In genomic region chr11:102144357-102145342, GRCh38 we compare ENCODE assay signal across 14 cellular contexts. TPM values are rescaled to one million over a fixed set of nuclear protein-coding genes. Genes with fewer than 3 reads are reported as not detected.
DNase-seq lines count a peak whose midpoint lies in the region; ATAC-seq and TF ChIP-seq lines count a peak whose summit lies in the region.
"Had no signal": no experiment of that assay in that cellular context is flagged by ENCODE, and none has a peak within 500 bp of the region (broad histone marks: within the 10 kb centered on the region; RNA-seq: fewer than 3 reads in every experiment).

No MANE protein-coding gene starts in this region.

- peak overlapping the region in 2 of 3 experiments; percentile 16 to 21 for H3K4me3 Mint-ChIP-seq in nephron
- H3K4me3 Mint-ChIP-seq: stimulated activated naive CD8-positive, alpha-beta T cell treated with anti-CD3 and anti-CD28 coated beads, Interleukin-15, Interleukin-2, amounts not matched to agents 100 ng/mL and 50 ng/mL, for 24 hours had no signal

- TF ChIP-seq CTCF in esophagus squamous epithelium (IDR thresholded peaks at IDR 0.05), result no peak
- TF ChIP-seq CTCF in nephron (IDR thresholded peaks at IDR 0.05; ENCODE audit: unreplicated experiment in 3 of 3), result no peak

- 23 to 27% methylated on average over 4 of the region's 4 CpGs for WGBS in esophagus squamous epithelium, 2 donors

- no peaks in the 10 kb centered on the region for H3K9me3 ChIP-seq in esophagus squamous epithelium
- H3K9me3 ChIP-seq: prostate gland had no signal

- H3K4me1 ChIP-seq in esophagus squamous epithelium, result peaks cover 16 to 92% (median 22%) of the 10 kb centered on the region in 3 donors
- H3K4me1 ChIP-seq: prostate gland had no signal

- H3K27me3 ChIP-seq in esophagus squamous epithelium, result no peaks in the 10 kb centered on the region

- no peak for DNase-seq in Right ventricle myocardium inferior (ENCODE audit: missing footprints)
- no peak for DNase-seq in cardiac septum (ENCODE audit: low spot score)
- no peak for DNase-seq in esophagus squamous epithelium (lab: John Stamatoyannopoulos, UW)
- DNase-seq in NCI-H128 (lab: John Stamatoyannopoulos, UW; ENCODE audit: unreplicated experiment), result no peak
- no peak for DNase-seq in stimulated activated CD4-positive, alpha-beta T cell treated with anti-CD3 and anti-CD28 coated beads, Interleukin-2, amount 100 ng/mL, for 48 hours
- DNase-seq in HUDEP-2 (lab: John Stamatoyannopoulos, UW; ENCODE audit: unreplicated experiment in 76 of 76), result no peak
- DNase-seq in NCI-H226, result no peak
- DNase-seq: activated naive CD4-positive, alpha-beta T cell treated with Interleukin-2 at 50 U/mL for 16 hours; AML-193; GOT3; NCI-H524 had no signal

- intact Hi-C loops in Right ventricle myocardium inferior (cut with DNase I) (loop anchor here (2.0 kb wide), 1 partner anchor 34 kb away; the partner anchor contains the start of gene YAP1), cardiac septum (cut with DNase I) (no loop called here), esophagus squamous epithelium (cut with DNase I) (no loop called here)

- H3K36me3 Mint-ChIP-seq in nephron (ENCODE audit: low read depth), result peaks cover 43% of the 10 kb centered on the region

- H3K4me1 Mint-ChIP-seq in nephron, result peaks cover 65% of the 10 kb centered on the region

- peak; percentile 67 for ATAC-seq in Right ventricle myocardium inferior

- H3K4me3 ChIP-seq in esophagus squamous epithelium, result no peak overlapping the region
- H3K4me3 ChIP-seq: prostate gland had no signal

- no peak for TF ChIP-seq POLR2A in esophagus squamous epithelium (IDR thresholded peaks at IDR 0.05)

- no peaks in the 10 kb centered on the region for H3K9me3 Mint-ChIP-seq in nephron
- H3K9me3 Mint-ChIP-seq: stimulated activated naive CD8-positive, alpha-beta T cell treated with anti-CD3 and anti-CD28 coated beads, Interleukin-15, Interleukin-2, amounts not matched to agents 100 ng/mL and 50 ng/mL, for 24 hours had no signal

- peak overlapping the region in 3 of 4 donors; percentile 51 to 75 (median 56) for H3K27ac ChIP-seq in esophagus squamous epithelium
- H3K27ac ChIP-seq: prostate gland had no signal

- no peaks in the 10 kb centered on the region for H3K27me3 Mint-ChIP-seq in nephron (ENCODE audit: low read depth)

- H3K27ac Mint-ChIP-seq in nephron, result peak overlapping the region; percentile 52 to 70 (median 70)
- H3K27ac Mint-ChIP-seq: stimulated activated naive CD8-positive, alpha-beta T cell treated with anti-CD3 and anti-CD28 coated beads, Interleukin-15, Interleukin-2, amounts not matched to agents 100 ng/mL and 50 ng/mL, for 24 hours had no signal

- no peaks in the 10 kb centered on the region for H3K36me3 ChIP-seq in esophagus squamous epithelium
- H3K36me3 ChIP-seq: prostate gland had no signal

RNA-seq across cellular contexts. Expression of gene YAP1, which starts 34.4 kb away (rescaled TPM):
- total RNA-seq in Right ventricle myocardium inferior (92.9 TPM), cardiac septum (74.9 TPM), esophagus squamous epithelium (100 to 1,000 TPM in 3 of 4 donors, 10 to 100 TPM in 1; 97.0 to 177 (median 142) TPM)
